In genomic region chrX:122184791-122185190, GRCh38 we compare ENCODE assay signal across 27 cellular contexts.
"Had no signal": no experiment of that assay in that cellular context is flagged by ENCODE, and none has a peak within 500 bp of the region (broad histone marks: within the 10 kb centered on the region; RNA-seq: fewer than 3 reads in every experiment).

No MANE protein-coding gene starts in this region.

- FAIRE-seq: urothelium cell line had no signal

- H3K36me3 ChIP-seq: stomach, suprapubic skin, thoracic aorta, thyroid gland, tibial artery, tibial nerve, transverse colon, upper lobe of left lung, upper lobe of right lung, uterus, vagina had no signal

- ATAC-seq: stimulated activated effector memory CD8-positive, alpha-beta T cell treated with anti-CD3 and anti-CD28 coated beads, Interleukin-12 subunit alpha, Interleukin-12 subunit beta, amount 100 ng/mL, for 72 hours; stimulated activated memory B cell treated with anti-CD40 and anti-IgM and Interleukin-4, amounts not matched to agents 10 μg/mL and 1 μg/mL and 100 μg/mL, for 72 hours; stimulated activated naive B cell treated with anti-CD40 and anti-IgM and Interleukin-4, amounts not matched to agents 10 μg/mL and 1 μg/mL and 100 μg/mL, for 72 hours; stimulated activated naive CD8-positive, alpha-beta T cell treated with anti-CD3 and anti-CD28 coated beads, Interleukin-15, amount 100 ng/mL, for 72 hours; stimulated activated naive CD8-positive, alpha-beta T cell treated with anti-CD3 and anti-CD28 coated beads, Interleukin-15, Interleukin-2, amounts not matched to agents 100 U/mL and 50 U/mL, for 24 hours; upper lobe of right lung had no signal

- DNase-seq: stimulated activated CD4-positive, alpha-beta T cell treated with anti-CD3 and anti-CD28 coated beads, Interleukin-2, amount 100 ng/mL, for 48 hours; stimulated activated CD4-positive, alpha-beta T cell treated with anti-CD3 and anti-CD28 coated beads, Interleukin-4, amount 100 ng/mL, for 1 hour; stimulated activated CD4-positive, alpha-beta T cell treated with anti-CD3 and anti-CD28 coated beads, Interleukin-4, amount 100 ng/mL, for 24 hours; stimulated activated CD4-positive, alpha-beta T cell treated with anti-CD3 and anti-CD28 coated beads, Interleukin-4, amount 100 ng/mL, for 4 hours; stimulated activated CD8-positive, alpha-beta memory T cell treated with anti-CD3 and anti-CD28 coated beads, Interleukin-4, amount 100 ng/mL, for 48 hours; stimulated activated naive B cell treated with anti-CD40 and anti-IgM and Interleukin-4, amounts not matched to agents 10 μg/mL and 1 μg/mL and 100 μg/mL, for 72 hours; stimulated activated naive CD4-positive, alpha-beta T cell; stimulated activated naive CD4-positive, alpha-beta T cell treated with Interleukin-2 at 50 U/mL for 16 hours; stimulated activated naive CD8-positive, alpha-beta T cell treated with anti-CD3 and anti-CD28 coated beads, Interleukin-15, amount 100 ng/mL, for 72 hours; stimulated activated naive CD8-positive, alpha-beta T cell treated with anti-CD3 and anti-CD28 coated beads, Interleukin-15, Interleukin-2, amounts not matched to agents 100 U/mL and 50 U/mL, for 24 hours; stomach; substantia nigra; testis; thyroid gland; tibial artery; transverse colon; trophoblast cell; upper lobe of left lung; upper lobe of right lung; uterus had no signal

- H3K27ac ChIP-seq: stomach, suprapubic skin, testis, thoracic aorta, thyroid gland, tibial artery, tibial nerve, transverse colon, upper lobe of left lung, upper lobe of right lung, uterus, vagina had no signal

- H3K4me3 ChIP-seq: stomach, suprapubic skin, testis, thoracic aorta, thyroid gland, tibial artery, tibial nerve, transverse colon, upper lobe of left lung, upper lobe of right lung, uterus, vagina had no signal

- H3K4me1 ChIP-seq: stomach, suprapubic skin, testis, thyroid gland, tibial artery, tibial nerve, transverse colon, upper lobe of left lung, upper lobe of right lung, uterus, vagina had no signal

- H3K9me3 ChIP-seq: suprapubic skin, testis, thoracic aorta, thyroid gland, tibial artery, tibial nerve, transverse colon, upper lobe of right lung, uterus, vagina had no signal
